ENCODE assay signal across 1 cellular context in the genomic region with DNA sequence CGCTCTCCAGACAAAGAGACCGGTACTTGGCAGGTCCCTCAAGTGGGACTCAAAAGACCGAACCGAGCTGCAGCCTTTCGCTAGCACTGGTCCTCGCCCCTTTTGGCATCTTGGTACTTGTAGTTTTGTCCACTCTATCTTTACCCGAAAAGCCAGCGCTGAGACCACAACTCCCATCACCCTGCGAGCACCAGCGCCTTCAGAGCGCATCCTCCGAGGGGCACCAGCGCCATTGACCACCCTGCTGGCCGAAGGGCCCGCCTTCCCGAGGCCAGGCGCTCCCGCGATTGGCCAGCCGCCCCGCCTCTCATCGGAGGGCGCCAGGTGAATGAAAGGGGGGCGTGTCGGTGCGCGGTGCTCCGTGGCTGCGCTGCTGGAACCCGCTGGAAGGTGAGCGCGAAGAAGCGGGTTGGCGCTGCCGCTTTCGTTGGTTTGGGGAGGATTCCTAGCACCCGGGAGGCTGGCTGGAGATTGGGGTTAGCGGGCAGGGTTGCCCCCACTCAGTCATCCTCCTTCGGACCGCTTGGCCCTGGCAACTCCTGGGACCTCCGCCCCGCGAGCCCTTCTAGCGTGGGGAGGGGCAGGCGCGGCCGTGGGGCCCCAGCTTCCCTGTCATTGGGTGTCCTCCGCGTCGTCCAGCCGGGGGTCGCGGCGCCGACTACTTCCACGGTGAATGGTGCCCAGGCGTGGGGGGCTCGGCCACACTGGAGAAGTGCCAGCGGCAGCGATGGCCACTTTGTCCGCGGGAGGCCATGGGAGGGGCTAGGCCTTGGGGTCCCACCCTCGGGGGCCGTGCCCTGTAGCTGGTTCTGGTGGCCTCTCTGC.
TF ChIP-seq lines count a peak whose summit lies in the region.

TSS of gene ZBTB8B (plus strand) at position 357 of the 825 bp plus-strand sequence. CDS start 5,553 bp downstream, outside the sequence.

TF ChIP-seq in H1, 55 proteins besides CTCF, POLR2A, EP300 and RAD21 (continued from another document):
- TF ChIP-seq SP2 (IDR thresholded peaks at IDR 0.05; ENCODE audit: low read length) (peak; percentile 61; the same call in 1 of the 2 replicates), YY1 (IDR thresholded peaks at IDR 0.05; ENCODE audit: low read depth, low read length) (peak; percentile 91), SAP30 (IDR thresholded peaks at IDR 0.05; ENCODE audit: insufficient read depth, insufficient replicate concordance, low read length) (peak; percentile 27), SIN3A (conservative IDR thresholded peaks at IDR 0.05 in 1 of 2, IDR thresholded peaks at IDR 0.05 in 1 of 2; ENCODE audit: low read depth in 1 of 2, low read length in 2 of 2) (peak in 1 of 2 experiments; percentile 57; a peak in 1 of 4 replicates), PHF8 (conservative IDR thresholded peaks at IDR 0.05; ENCODE audit: low read depth, low read length) (0 out of 2 replicates have a peak, but pooled peaks have one; percentile 9), TAF1 (IDR thresholded peaks at IDR 0.05; ENCODE audit: low read depth, low read length) (peak; percentile 73; the same call in 1 of the 2 replicates), TBP (IDR thresholded peaks at IDR 0.05; ENCODE audit: low read depth, low read length) (peak; percentile 45; the same call in 1 of the 2 replicates), GABPA (IDR thresholded peaks at IDR 0.05; ENCODE audit: borderline replicate concordance, insufficient read depth, low read length) (no peak), HDAC2 (IDR thresholded peaks at IDR 0.05; ENCODE audit: borderline replicate concordance in 1 of 2, low read depth in 2 of 2, low read length in 2 of 2) (peak in 1 of 2 experiments; percentile 41; a peak in 1 of 4 replicates), HDAC6 (IDR thresholded peaks at IDR 0.05; ENCODE audit: low read depth, low read length) (no peak), RBBP5 (IDR thresholded peaks at IDR 0.05; ENCODE audit: borderline replicate concordance, low read depth, low read length) (no peak; the same call in 1 of the 2 replicates)
